ENCODE assay signal across 12 cellular contexts in the genomic region with DNA sequence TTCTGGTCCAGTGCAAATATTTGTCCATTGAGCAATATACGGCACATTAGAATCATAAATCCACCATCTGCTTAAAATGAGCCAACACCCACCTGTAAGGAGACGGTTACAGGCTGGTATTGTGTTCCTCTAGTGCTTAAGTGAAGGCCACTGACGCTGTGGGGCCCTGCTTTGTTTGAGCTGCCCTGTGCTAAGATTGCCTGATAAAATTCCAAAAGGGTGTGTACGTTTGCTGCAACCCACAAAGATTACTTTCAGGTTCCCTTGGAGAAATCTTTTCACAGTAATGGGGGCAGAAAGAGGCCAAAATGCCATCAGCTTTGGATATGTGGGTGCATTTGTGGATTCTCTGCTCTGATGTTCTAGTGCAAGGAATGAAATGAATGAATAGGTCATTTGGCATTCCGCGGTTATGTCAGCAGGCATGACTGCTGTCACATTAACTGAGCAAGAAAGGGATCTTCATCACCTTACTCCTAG. TPM values are rescaled to one million over a fixed set of nuclear protein-coding genes. Genes with fewer than 3 reads are reported as not detected.
DNase-seq lines count a peak whose midpoint lies in the region; ATAC-seq, FAIRE-seq and TF ChIP-seq lines count a peak whose summit lies in the region.
"Had no signal": no experiment of that assay in that cellular context is flagged by ENCODE, and none has a peak within 500 bp of the region (broad histone marks: within the 10 kb centered on the region; RNA-seq: fewer than 3 reads in every experiment).

No MANE protein-coding gene starts in this region.

- no peak overlapping the region for H3K4me3 Mint-ChIP-seq in activated T-cell treated with anti-CD3 and anti-CD28 coated beads, Interleukin-2, amount 50 U/mL, for 24 hours
- no peak overlapping the region for H3K4me3 Mint-ChIP-seq in activated naive CD8-positive, alpha-beta T cell treated with anti-CD3 and anti-CD28 coated beads, Interleukin-2, amount 50 U/mL, for 24 hours
- H3K4me3 Mint-ChIP-seq: activated CD8-positive, alpha-beta T cell treated with anti-CD3 and anti-CD28 coated beads for 36 hours; H9 had no signal

- peaks cover 45% of the 10 kb centered on the region for H3K27me3 Mint-ChIP-seq in activated T-cell treated with anti-CD3 and anti-CD28 coated beads, Interleukin-2, amount 50 U/mL, for 24 hours
- peaks cover 22% of the 10 kb centered on the region for H3K27me3 Mint-ChIP-seq in activated naive CD8-positive, alpha-beta T cell treated with anti-CD3 and anti-CD28 coated beads, Interleukin-2, amount 50 U/mL, for 24 hours

- DNase-seq in cardiac muscle cell (ENCODE audit: low read depth in 1 of 2, low spot score in 1 of 2) (peak; percentile 2 to 55), heart right ventricle (no peak), SHP77 (lab: John Stamatoyannopoulos, UW) (peak; percentile 79 to 89), kidney glomerular epithelial cell (lab: John Stamatoyannopoulos, UW) (peak; percentile 14), GM12892 (ENCODE audit: insufficient read length) (no peak)
- no peak for DNase-seq in activated T-cell treated with anti-CD3 and anti-CD28 coated beads, Interleukin-2, amount 50 U/mL, for 24 hours
- DNase-seq in activated naive CD8-positive, alpha-beta T cell treated with anti-CD3 and anti-CD28 coated beads, Interleukin-2, amount 50 U/mL, for 24 hours = no peak
- DNase-seq: activated CD8-positive, alpha-beta T cell treated with anti-CD3 and anti-CD28 coated beads for 36 hours; H9; posterior cingulate gyrus had no signal

- H3K4me1 ChIP-seq in cardiac muscle cell (ENCODE audit: low read depth) (peaks cover 20% of the 10 kb centered on the region), heart right ventricle (no peaks in the 10 kb centered on the region)
- H3K4me1 ChIP-seq: SJCRH30 had no signal

- intact Hi-C loops in heart right ventricle (cut with DNase I) = no loop called here

- H3K27ac ChIP-seq in cardiac muscle cell (peak overlapping the region; percentile 40), heart right ventricle (no peak overlapping the region)
- H3K27ac ChIP-seq: SJCRH30 had no signal

- H3K36me3 Mint-ChIP-seq in activated T-cell treated with anti-CD3 and anti-CD28 coated beads, Interleukin-2, amount 50 U/mL, for 24 hours (ENCODE audit: low read depth) = no peaks in the 10 kb centered on the region
- no peaks in the 10 kb centered on the region for H3K36me3 Mint-ChIP-seq in activated naive CD8-positive, alpha-beta T cell treated with anti-CD3 and anti-CD28 coated beads, Interleukin-2, amount 50 U/mL, for 24 hours (ENCODE audit: low read depth)

- H3K9me3 ChIP-seq in cardiac muscle cell (ENCODE audit: low read depth) = no peaks in the 10 kb centered on the region
- H3K9me3 ChIP-seq in heart right ventricle = no peaks in the 10 kb centered on the region
- H3K9me3 ChIP-seq: SJCRH30 had no signal

- no peak for TF ChIP-seq POLR2A in GM12892 (IDR thresholded peaks at IDR 0.05; ENCODE audit: low read depth, low read length)

- no peak overlapping the region for H3K27ac Mint-ChIP-seq in activated T-cell treated with anti-CD3 and anti-CD28 coated beads, Interleukin-2, amount 50 U/mL, for 24 hours
- H3K27ac Mint-ChIP-seq in activated naive CD8-positive, alpha-beta T cell treated with anti-CD3 and anti-CD28 coated beads, Interleukin-2, amount 50 U/mL, for 24 hours = no peak overlapping the region
- H3K27ac Mint-ChIP-seq: activated CD8-positive, alpha-beta T cell treated with anti-CD3 and anti-CD28 coated beads for 36 hours; H9 had no signal

- no peak for FAIRE-seq in GM12892 (lab: Jason Lieb, UNC)

- no peaks in the 10 kb centered on the region for H3K27me3 ChIP-seq in cardiac muscle cell
- H3K27me3 ChIP-seq in heart right ventricle = peaks cover 0 to 6% (median 0%) of the 10 kb centered on the region in 7 donors
- H3K27me3 ChIP-seq: SJCRH30 had no signal

- H3K36me3 ChIP-seq in cardiac muscle cell (no peaks in the 10 kb centered on the region), heart right ventricle (no peaks in the 10 kb centered on the region)
- H3K36me3 ChIP-seq: SJCRH30 had no signal

- no peaks in the 10 kb centered on the region for H3K9me3 Mint-ChIP-seq in activated T-cell treated with anti-CD3 and anti-CD28 coated beads, Interleukin-2, amount 50 U/mL, for 24 hours
- H3K9me3 Mint-ChIP-seq in activated naive CD8-positive, alpha-beta T cell treated with anti-CD3 and anti-CD28 coated beads, Interleukin-2, amount 50 U/mL, for 24 hours = no peaks in the 10 kb centered on the region
- H3K9me3 Mint-ChIP-seq: activated CD8-positive, alpha-beta T cell treated with anti-CD3 and anti-CD28 coated beads for 36 hours; H9 had no signal

- H3K4me1 Mint-ChIP-seq in activated T-cell treated with anti-CD3 and anti-CD28 coated beads, Interleukin-2, amount 50 U/mL, for 24 hours (ENCODE audit: low read depth) = peaks cover 5% of the 10 kb centered on the region
- H3K4me1 Mint-ChIP-seq in activated naive CD8-positive, alpha-beta T cell treated with anti-CD3 and anti-CD28 coated beads, Interleukin-2, amount 50 U/mL, for 24 hours = peaks cover 6% of the 10 kb centered on the region

- no peak for TF ChIP-seq CTCF in cardiac muscle cell (IDR thresholded peaks at IDR 0.05; ENCODE audit: low read depth, low read length)
- TF ChIP-seq CTCF in heart right ventricle (IDR thresholded peaks at IDR 0.05) = no peak

- H3K4me3 ChIP-seq in cardiac muscle cell = no peak overlapping the region
- H3K4me3 ChIP-seq in heart right ventricle = no peak overlapping the region
- H3K4me3 ChIP-seq: SJCRH30 had no signal

- ATAC-seq in heart right ventricle = no peak
- ATAC-seq in HG03135 (IDR thresholded peaks at IDR 0.05; ENCODE audit: unreplicated experiment) = no peak
- ATAC-seq in activated naive CD8-positive, alpha-beta T cell treated with anti-CD3 and anti-CD28 coated beads, Interleukin-2, amount 50 U/mL, for 24 hours = no peak
- ATAC-seq: activated CD8-positive, alpha-beta T cell treated with anti-CD3 and anti-CD28 coated beads for 36 hours had no signal

- 66 to 74% methylated on average over 6 of the region's 6 CpGs for WGBS in heart right ventricle, 2 donors

RNA-seq across cellular contexts. Expression of gene AGR3, which starts 34.4 kb away (rescaled TPM):
- total RNA-seq in cardiac muscle cell = not detected in 2 replicates
- polyA plus RNA-seq in cardiac muscle cell = not detected in 2 replicates
- not detected for total RNA-seq in heart right ventricle
- not detected for polyA plus RNA-seq in heart right ventricle
- not detected for polyA plus RNA-seq in GM12892 (2012; ENCODE audit: missing spikeins)
- total RNA-seq: activated CD8-positive, alpha-beta T cell treated with anti-CD3 and anti-CD28 coated beads for 36 hours; H9; SJCRH30 had no signal

RNA-seq across cellular contexts. Expression of gene AGR2, which starts 42.6 kb away (rescaled TPM):
- total RNA-seq in cardiac muscle cell = not detected in 2 replicates
- polyA plus RNA-seq in cardiac muscle cell = 0.38 TPM in 1 of 2 replicates, not detected in the other
- not detected for total RNA-seq in heart right ventricle
- polyA plus RNA-seq in heart right ventricle = not detected
- not detected for polyA plus RNA-seq in GM12892 (2012; ENCODE audit: missing spikeins)
- total RNA-seq: activated CD8-positive, alpha-beta T cell treated with anti-CD3 and anti-CD28 coated beads for 36 hours; H9; SJCRH30 had no signal

Comparison
In these comparisons a context has a peak if more than half of its experiments do, and no peak if none do; other contexts are left out.
1. DNase-seq: peak in cardiac muscle cell (2 of 2), SHP77 (2 of 2) and kidney glomerular epithelial cell (single experiment); none in heart right ventricle (0 of 2), GM12892 (single experiment), activated T-cell treated with anti-CD3 and anti-CD28 coated beads, Interleukin-2, amount 50 U/mL, for 24 hours (single experiment) and activated naive CD8-positive, alpha-beta T cell treated with anti-CD3 and anti-CD28 coated beads, Interleukin-2, amount 50 U/mL, for 24 hours (single experiment).